Comparison of ENCODE assay signal across 9 cellular contexts in genomic region chr1:54604572-54605370, GRCh38. TPM values are rescaled to one million over a fixed set of nuclear protein-coding genes. Genes with fewer than 3 reads are reported as not detected.
DNase-seq lines count a peak whose midpoint lies in the region; ATAC-seq and TF ChIP-seq lines count a peak whose summit lies in the region.
"Had no signal": no experiment of that assay in that cellular context is flagged by ENCODE, and none has a peak within 500 bp of the region (broad histone marks: within the 10 kb centered on the region; RNA-seq: fewer than 3 reads in every experiment).

No MANE protein-coding gene starts in this region.

- no peak for TF ChIP-seq CTCF in neural crest cell (conservative IDR thresholded peaks at IDR 0.05)

- ATAC-seq in left ventricle myocardium superior (no peak), HG02623 (IDR thresholded peaks at IDR 0.05; ENCODE audit: unreplicated experiment) (no peak)
- ATAC-seq: body of pancreas had no signal

- H3K36me3 Mint-ChIP-seq in activated T-cell treated with anti-CD3 and anti-CD28 coated beads, Interleukin-2, amount 50 U/mL, for 24 hours (ENCODE audit: low read depth): no peaks in the 10 kb centered on the region
- no peaks in the 10 kb centered on the region for H3K36me3 Mint-ChIP-seq in neural crest cell (ENCODE audit: low read depth)

- intact Hi-C loops in left ventricle myocardium superior (cut with micrococcal nuclease): no loop called here

- no peaks in the 10 kb centered on the region for H3K27me3 Mint-ChIP-seq in activated T-cell treated with anti-CD3 and anti-CD28 coated beads, Interleukin-2, amount 50 U/mL, for 24 hours
- H3K27me3 Mint-ChIP-seq in neural crest cell (ENCODE audit: low read depth): no peaks in the 10 kb centered on the region

- H3K4me1 Mint-ChIP-seq in activated T-cell treated with anti-CD3 and anti-CD28 coated beads, Interleukin-2, amount 50 U/mL, for 24 hours (ENCODE audit: low read depth): peaks cover 15% of the 10 kb centered on the region
- no peaks in the 10 kb centered on the region for H3K4me1 Mint-ChIP-seq in neural crest cell

- H3K4me3 Mint-ChIP-seq in activated T-cell treated with anti-CD3 and anti-CD28 coated beads, Interleukin-2, amount 50 U/mL, for 24 hours: no peak overlapping the region
- H3K4me3 Mint-ChIP-seq in neural crest cell: no peak overlapping the region

- peak overlapping the region; percentile 59 for H3K27ac Mint-ChIP-seq in activated T-cell treated with anti-CD3 and anti-CD28 coated beads, Interleukin-2, amount 50 U/mL, for 24 hours
- peak overlapping the region; percentile 43 for H3K27ac Mint-ChIP-seq in neural crest cell (ENCODE audit: unreplicated experiment)

- DNase-seq in GF-D8 (lab: John Stamatoyannopoulos, UW): peak; percentile 85
- peak; percentile 21 for DNase-seq in MV-4-11 (lab: John Stamatoyannopoulos, UW)
- DNase-seq in activated T-cell treated with anti-CD3 and anti-CD28 coated beads, Interleukin-2, amount 50 U/mL, for 24 hours: peak; percentile 45
- DNase-seq in neural crest cell (ENCODE audit: low read depth, low spot score): no peak
- no peak for DNase-seq in left ventricle myocardium superior
- DNase-seq in NCI-H82 (lab: John Stamatoyannopoulos, UW): no peak
- DNase-seq: SW 1271 had no signal

- H3K9me3 Mint-ChIP-seq in activated T-cell treated with anti-CD3 and anti-CD28 coated beads, Interleukin-2, amount 50 U/mL, for 24 hours: no peaks in the 10 kb centered on the region
- H3K9me3 Mint-ChIP-seq in neural crest cell: no peaks in the 10 kb centered on the region

RNA-seq across cellular contexts. Expression of gene FAM151A, which starts 18.6 kb away (rescaled TPM):
- not detected in 2 replicates for total RNA-seq in neural crest cell
- 1.2 TPM for total RNA-seq in left ventricle myocardium superior
- total RNA-seq: body of pancreas had no signal

RNA-seq across cellular contexts. Expression of gene MROH7, which starts 36.8 kb away (rescaled TPM):
- 0.57 TPM in 1 of 2 replicates, not detected in the other for total RNA-seq in neural crest cell
- 7.0 TPM for total RNA-seq in left ventricle myocardium superior

RNA-seq across cellular contexts. Expression of gene ACOT11, which starts 56.7 kb away (rescaled TPM):
- 2.7 and 3.1 TPM in 2 replicates for total RNA-seq in neural crest cell
- 48.9 TPM for total RNA-seq in left ventricle myocardium superior

Comparison
In these comparisons a context has a peak if more than half of its experiments do, and no peak if none do; other contexts are left out.
1. DNase-seq: peak in GF-D8 (single experiment), MV-4-11 (single experiment) and activated T-cell treated with anti-CD3 and anti-CD28 coated beads, Interleukin-2, amount 50 U/mL, for 24 hours (single experiment); none in neural crest cell (single experiment), left ventricle myocardium superior (single experiment) and NCI-H82 (single experiment).
2. RNA of gene ACOT11, which starts 56.7 kb away (total RNA-seq): 48.9 TPM in left ventricle myocardium superior (single experiment); 2.7 to 3.1 TPM in neural crest cell; every median in the first group is over 10 times any median in the second.